ENCODE assay signal across 8 cellular contexts in genomic region chr6:100176321-100176950, GRCh38.
DNase-seq lines count a peak whose midpoint lies in the region; ATAC-seq and TF ChIP-seq lines count a peak whose summit lies in the region.

No MANE protein-coding gene starts in this region.

- DNase-seq in GM03348 (ENCODE audit: low spot score) = peak; percentile 30
- peak; percentile 32 for DNase-seq in NAMALWA (ENCODE audit: low spot score)
- peak; percentile 15 to 51 for DNase-seq in dermis microvascular lymphatic vessel endothelial cell (ENCODE audit: low read depth in 2 of 2)
- DNase-seq in neural progenitor cell (ENCODE audit: low spot score) = peak; percentile 54
- no peak for DNase-seq in midbrain (lab: John Stamatoyannopoulos, UW)
- DNase-seq in immature natural killer cell = no peak
- no peak for DNase-seq in prostate gland (ENCODE audit: low spot score)

- intact Hi-C loops in prostate gland (cut with DNase I) = no loop called here

- peaks cover 9% of the 10 kb centered on the region for H3K4me1 ChIP-seq in neural progenitor cell
- no peaks in the 10 kb centered on the region for H3K4me1 ChIP-seq in prostate gland (replicated peaks)

- no peaks in the 10 kb centered on the region for H3K79me2 ChIP-seq in neural progenitor cell (ENCODE audit: low read depth)

- TF ChIP-seq POLR2A in prostate gland (IDR thresholded peaks at IDR 0.05) = no peak

- H3K4me3 ChIP-seq in neural progenitor cell = no peak overlapping the region
- H3K4me3 ChIP-seq in prostate gland = no peak overlapping the region

- H3K27ac ChIP-seq in neural progenitor cell (no peak overlapping the region), prostate gland (no peak overlapping the region)

- H3K36me3 ChIP-seq in neural progenitor cell = no peaks in the 10 kb centered on the region
- H3K36me3 ChIP-seq in prostate gland = no peaks in the 10 kb centered on the region

- 13% methylated on average over 6 of the region's 6 CpGs for WGBS in prostate gland

- H3K9me3 Mint-ChIP-seq in neural progenitor cell (no peaks in the 10 kb centered on the region), immature natural killer cell (peaks cover 0 to 4% (median under 1%) of the 10 kb centered on the region in 6 donors)

- peak; percentile 52 for TF ChIP-seq CTCF in neural progenitor cell (IDR thresholded peaks at IDR 0.05)
- peak in 1 of 4 experiments; percentile 26 for TF ChIP-seq CTCF in prostate gland (IDR thresholded peaks at IDR 0.05)

- H3K27me3 ChIP-seq in neural progenitor cell (no peaks in the 10 kb centered on the region), prostate gland (replicated peaks; ENCODE audit: insufficient read depth) (no peaks in the 10 kb centered on the region)

- no peak overlapping the region for H3K4me2 ChIP-seq in neural progenitor cell

- peaks cover 12% of the 10 kb centered on the region for H3K4me1 Mint-ChIP-seq in neural progenitor cell
- no peaks in the 10 kb centered on the region for H3K4me1 Mint-ChIP-seq in immature natural killer cell

- no peak for ATAC-seq in HG03342 (IDR thresholded peaks at IDR 0.05; ENCODE audit: unreplicated experiment)

- H3K4me3 Mint-ChIP-seq in neural progenitor cell (no peak overlapping the region), immature natural killer cell (no peak overlapping the region)

- H4K20me1 ChIP-seq in neural progenitor cell (ENCODE audit: low read depth) = no peaks in the 10 kb centered on the region

- peak overlapping the region; percentile 80 for H2AFZ ChIP-seq in neural progenitor cell (replicated peaks)

- H3K27ac Mint-ChIP-seq in neural progenitor cell = peak overlapping the region; percentile 30
- H3K27ac Mint-ChIP-seq in immature natural killer cell = no peak overlapping the region

- no peaks in the 10 kb centered on the region for H3K9me3 ChIP-seq in neural progenitor cell (ENCODE audit: low read depth)
- no peaks in the 10 kb centered on the region for H3K9me3 ChIP-seq in prostate gland

- no peaks in the 10 kb centered on the region for H3F3A ChIP-seq in neural progenitor cell (ENCODE audit: low read depth)

- H3K27me3 Mint-ChIP-seq in neural progenitor cell (ENCODE audit: insufficient read depth, low read depth) = no peaks in the 10 kb centered on the region
- peaks cover 0 to 5% (median 0%) of the 10 kb centered on the region in 3 donors for H3K27me3 Mint-ChIP-seq in immature natural killer cell (ENCODE audit: low read depth in 3 of 3)

- no peaks in the 10 kb centered on the region for H3K36me3 Mint-ChIP-seq in neural progenitor cell
- no peaks in the 10 kb centered on the region for H3K36me3 Mint-ChIP-seq in immature natural killer cell

- H3K9ac ChIP-seq in neural progenitor cell = no peak overlapping the region

Comparison
In these comparisons a context has a peak if more than half of its experiments do, and no peak if none do; other contexts are left out.
1. DNase-seq: peak in GM03348 (single experiment), NAMALWA (single experiment), dermis microvascular lymphatic vessel endothelial cell (2 of 2) and neural progenitor cell (single experiment); none in midbrain (single experiment), immature natural killer cell (0 of 3) and prostate gland (single experiment).